Comparison of ENCODE assay signal across 15 cellular contexts in the genomic region with DNA sequence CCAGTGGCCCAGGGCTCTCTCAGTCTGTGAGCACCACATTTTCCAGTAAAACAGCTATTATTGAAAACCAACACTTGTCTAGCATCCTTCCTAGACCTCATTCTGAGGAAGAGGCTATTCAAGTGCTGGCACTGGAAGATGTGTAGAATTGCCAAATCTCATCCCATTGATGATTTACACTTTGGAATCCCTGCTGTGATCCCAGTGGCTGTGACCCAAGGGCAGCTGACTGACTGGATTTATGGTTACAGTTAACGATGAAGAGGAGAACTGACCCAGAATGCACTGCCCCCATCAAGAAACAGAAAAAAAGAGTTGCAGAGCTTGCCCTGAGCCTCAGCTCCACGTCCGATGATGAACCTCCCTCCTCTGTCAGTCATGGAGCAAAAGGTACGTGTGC. TPM values are rescaled to one million over a fixed set of nuclear protein-coding genes. Genes with fewer than 3 reads are reported as not detected.
DNase-seq lines count a peak whose midpoint lies in the region; ATAC-seq and TF ChIP-seq lines count a peak whose summit lies in the region.
"Had no signal": no experiment of that assay in that cellular context is flagged by ENCODE, and none has a peak within 500 bp of the region (broad histone marks: within the 10 kb centered on the region; RNA-seq: fewer than 3 reads in every experiment).

No MANE protein-coding gene starts in this region.

- H3K36me3 Mint-ChIP-seq in CD4-positive, alpha-beta T cell (ENCODE audit: low read depth), result peaks cover 72% of the 10 kb centered on the region
- H3K36me3 Mint-ChIP-seq in activated CD4-positive, alpha-beta memory T cell treated with anti-CD3 and anti-CD28 coated beads, Interleukin-2, amount 10 ng/mL, durations not matched to agents 7 days and 5 days (ENCODE audit: low read depth), result peaks cover 56% of the 10 kb centered on the region

- H4K8ac ChIP-seq in mesenchymal stem cell (ENCODE audit: low read length), result no peak overlapping the region

- H3K4me3 ChIP-seq in ACC112 (ENCODE audit: low read depth, low read length), result peak overlapping the region; percentile 92
- peak overlapping the region in 1 of 2 experiments; percentile 4 for H3K4me3 ChIP-seq in mesenchymal stem cell (ENCODE audit: insufficient read depth in 1 of 2, low read depth in 1 of 2, low read length in 2 of 2)
- H3K4me3 ChIP-seq in gastroesophageal sphincter, result no peak overlapping the region
- no peak overlapping the region for H3K4me3 ChIP-seq in A673 (ENCODE audit: low read depth, low read length, poor library complexity, severe bottlenecking)
- H3K4me3 ChIP-seq: SJSA1 had no signal

- H3K9ac ChIP-seq in mesenchymal stem cell (ENCODE audit: low read length), result peak overlapping the region; percentile 46

- 88% methylated on average over 4 of the region's 4 CpGs for WGBS in mesenchymal stem cell
- 57% methylated on average over 1 to 4 of the region's 4 CpGs for whole genome bisulfite sequencing in gastroesophageal sphincter (ENCODE audit: low coverage in 1 of 2), 2 donors

- H3K36me3 ChIP-seq in ACC112 (ENCODE audit: insufficient read depth, low read length) (peaks cover 21% of the 10 kb centered on the region; the same call in 1 of the 2 replicates), mesenchymal stem cell (ENCODE audit: control insufficient read depth in 1 of 2, insufficient read depth in 2 of 2, low read depth in 1 of 2, low read length in 2 of 2) (peaks cover 6 to 41% of the 10 kb centered on the region in 2 experiments), gastroesophageal sphincter (peaks cover 0 to 51% of the 10 kb centered on the region in 2 donors), A673 (ENCODE audit: insufficient read depth, low read length, poor library complexity, severe bottlenecking) (peaks cover 5% of the 10 kb centered on the region)

- H3K27me3 ChIP-seq in ACC112 (ENCODE audit: insufficient read depth, low read length) (no peaks in the 10 kb centered on the region), mesenchymal stem cell (ENCODE audit: control insufficient read depth in 1 of 2, insufficient read depth in 1 of 2, low read length in 2 of 2) (no peaks in the 10 kb centered on the region), gastroesophageal sphincter (no peaks in the 10 kb centered on the region), A673 (replicated peaks; ENCODE audit: insufficient read depth, low read depth, low read length, poor library complexity) (no peaks in the 10 kb centered on the region)
- H3K27me3 ChIP-seq in CD4-positive, alpha-beta T cell (ENCODE audit: control insufficient read depth, insufficient read depth, low read length), result no peaks in the 10 kb centered on the region
- H3K27me3 ChIP-seq: BLaER1, foreskin keratinocyte, SJSA1 had no signal

- no peak overlapping the region for H2AFZ ChIP-seq in ACC112 (ENCODE audit: low read length, unreplicated experiment)
- H2AFZ ChIP-seq in mesenchymal stem cell (ENCODE audit: low read depth, low read length), result no peak overlapping the region

- intact Hi-C loops in CD4-positive, alpha-beta T cell (cut with DNase I, micrococcal nuclease), result no loop called here
- intact Hi-C loops in A673 (cut with micrococcal nuclease; ENCODE audit: unreplicated experiment), result no loop called here

- CTCF ChIA-PET in CD4-positive, alpha-beta T cell (lab: Charles Lee), result no interaction called here
- CTCF ChIA-PET in activated CD4-positive, alpha-beta memory T cell treated with anti-CD3 and anti-CD28 coated beads, Interleukin-2, amount 10 ng/mL, durations not matched to agents 7 days and 5 days (lab: Charles Lee), result interaction anchor here (1.0 to 1.6 kb wide), 2 partner anchors 22 to 131 kb away, joined by 4 to 6 read pairs; no protein-coding TSS in a partner anchor
- CTCF ChIA-PET in A673 (lab: Charles Lee) (no interaction called here), GM10248 (lab: Yijun Ruan, JAX) (interaction anchor here (1.0 to 1.1 kb wide), 2 partner anchors 8 to 131 kb away, joined by 3 read pairs; no protein-coding TSS in a partner anchor)

- H2BK12ac ChIP-seq in mesenchymal stem cell (ENCODE audit: low read length in 2 of 2), result no peak overlapping the region

- no peak overlapping the region for H3K18ac ChIP-seq in mesenchymal stem cell (ENCODE audit: low read depth in 1 of 2, low read length in 2 of 2)

- H3K4ac ChIP-seq in mesenchymal stem cell (ENCODE audit: low read depth in 1 of 2, low read length in 2 of 2), result no peak overlapping the region

- no peak overlapping the region for H3K14ac ChIP-seq in mesenchymal stem cell (ENCODE audit: low read length in 2 of 2)

- POLR2A ChIA-PET in CD4-positive, alpha-beta T cell (lab: Charles Lee), result no interaction called here
- POLR2A ChIA-PET in activated CD4-positive, alpha-beta memory T cell treated with anti-CD3 and anti-CD28 coated beads, Interleukin-2, amount 10 ng/mL, durations not matched to agents 7 days and 5 days (lab: Charles Lee), result interaction anchor here (0.8 to 1.6 kb wide), 2 partner anchors 21 to 79 kb away, joined by 3 read pairs; no protein-coding TSS in a partner anchor
- POLR2A ChIA-PET in A673 (lab: Charles Lee; ENCODE audit: low non-redundant PET) (no interaction called here), GM10248 (lab: Yijun Ruan, JAX) (no interaction called here)

- no peak overlapping the region for H3K23ac ChIP-seq in mesenchymal stem cell (ENCODE audit: low read length in 2 of 2)

- TF ChIP-seq CTCF in CD4-positive, alpha-beta T cell (IDR thresholded peaks at IDR 0.05), result no peak
- TF ChIP-seq CTCF in gastroesophageal sphincter (IDR thresholded peaks at IDR 0.05) (no peak), A673 (conservative IDR thresholded peaks at IDR 0.05; ENCODE audit: low read depth, low read length) (no peak), GM10248 (IDR thresholded peaks at IDR 0.05; ENCODE audit: control extremely low read depth, extremely low read depth, low read depth, missing control alignments) (no peak)

- no peak overlapping the region for H2AK5ac ChIP-seq in mesenchymal stem cell (ENCODE audit: low read length, severe bottlenecking)

- H3K79me1 ChIP-seq in mesenchymal stem cell (replicated peaks; ENCODE audit: low read length, poor library complexity, severe bottlenecking), result peaks cover 38% of the 10 kb centered on the region

- no peak for ATAC-seq in CD4-positive, alpha-beta T cell (ENCODE audit: poor library complexity)
- no peak for ATAC-seq in gastroesophageal sphincter
- ATAC-seq: foreskin keratinocyte had no signal

- H3K9me3 Mint-ChIP-seq in CD4-positive, alpha-beta T cell, result no peaks in the 10 kb centered on the region
- H3K9me3 Mint-ChIP-seq in activated CD4-positive, alpha-beta memory T cell treated with anti-CD3 and anti-CD28 coated beads, Interleukin-2, amount 10 ng/mL, durations not matched to agents 7 days and 5 days, result no peaks in the 10 kb centered on the region

- DNase-seq in CD4-positive, alpha-beta T cell, result no peak
- no peak for DNase-seq in activated CD4-positive, alpha-beta memory T cell treated with anti-CD3 and anti-CD28 coated beads, Interleukin-2, amount 10 ng/mL, durations not matched to agents 7 days and 5 days
- DNase-seq in mesenchymal stem cell (no peak), A673 (ENCODE audit: low spot score) (no peak), GM10248 (ENCODE audit: extremely low spot score) (no peak)
- DNase-seq: amniotic stem cell, foreskin keratinocyte, KBM-7, NCI-H1436, NCI-H226 had no signal

- peak overlapping the region; percentile 63 for H3K27ac Mint-ChIP-seq in CD4-positive, alpha-beta T cell
- peak overlapping the region; percentile 29 for H3K27ac Mint-ChIP-seq in activated CD4-positive, alpha-beta memory T cell treated with anti-CD3 and anti-CD28 coated beads, Interleukin-2, amount 10 ng/mL, durations not matched to agents 7 days and 5 days

- H2BK15ac ChIP-seq in mesenchymal stem cell (ENCODE audit: low read depth, poor library complexity, severe bottlenecking), result no peak overlapping the region

- H3K4me1 ChIP-seq in ACC112 (ENCODE audit: control insufficient read depth, insufficient read depth, low read length, unreplicated experiment) (peaks cover 32% of the 10 kb centered on the region), mesenchymal stem cell (ENCODE audit: control insufficient read depth, insufficient read depth, low read depth, low read length) (peaks cover 9% of the 10 kb centered on the region), gastroesophageal sphincter (peaks cover 3 to 48% (median 8%) of the 10 kb centered on the region in 3 donors), A673 (ENCODE audit: insufficient read depth, low read length, poor library complexity, severe bottlenecking) (no peaks in the 10 kb centered on the region)
- H3K4me1 ChIP-seq: foreskin keratinocyte had no signal

- H2BK120ac ChIP-seq in mesenchymal stem cell (ENCODE audit: low read depth, low read length), result no peak overlapping the region

- no peak overlapping the region for H3K27ac ChIP-seq in ACC112 (ENCODE audit: low read depth, low read length)
- no peak overlapping the region for H3K27ac ChIP-seq in CD4-positive, alpha-beta T cell (ENCODE audit: low read depth, low read length)
- H3K27ac ChIP-seq in mesenchymal stem cell (ENCODE audit: low read length, poor library complexity, severe bottlenecking), result no peak overlapping the region
- H3K27ac ChIP-seq in gastroesophageal sphincter, result no peak overlapping the region
- no peak overlapping the region for H3K27ac ChIP-seq in A673 (ENCODE audit: low read depth, low read length, poor library complexity, severe bottlenecking)
- H3K27ac ChIP-seq: BLaER1, foreskin keratinocyte, HL-60, SJSA1 had no signal

- peak overlapping the region; percentile 51 for H3K4me3 Mint-ChIP-seq in CD4-positive, alpha-beta T cell
- H3K4me3 Mint-ChIP-seq in activated CD4-positive, alpha-beta memory T cell treated with anti-CD3 and anti-CD28 coated beads, Interleukin-2, amount 10 ng/mL, durations not matched to agents 7 days and 5 days, result peak overlapping the region; percentile 36

- H3K79me2 ChIP-seq in ACC112 (ENCODE audit: control insufficient read depth, insufficient read depth, low read length, unreplicated experiment), result peaks cover 62% of the 10 kb centered on the region

- no peak overlapping the region for H4K91ac ChIP-seq in mesenchymal stem cell (ENCODE audit: low read length)

- no peak for TF ChIP-seq EP300 in gastroesophageal sphincter (IDR thresholded peaks at IDR 0.05)

- no TSS peak for BruUV-seq in A673 (replicated peaks; lab: Mats Ljungman, UMichigan)

- H3K9me3 ChIP-seq in CD4-positive, alpha-beta T cell (ENCODE audit: control insufficient read depth, low read length), result no peaks in the 10 kb centered on the region
- H3K9me3 ChIP-seq in mesenchymal stem cell (ENCODE audit: control insufficient read depth, low read length) (no peaks in the 10 kb centered on the region), gastroesophageal sphincter (no peaks in the 10 kb centered on the region), A673 (ENCODE audit: low read depth, low read length, poor library complexity, severe bottlenecking) (no peaks in the 10 kb centered on the region)
- H3K9me3 ChIP-seq: BLaER1, SJSA1 had no signal

- peaks cover 64% of the 10 kb centered on the region for H3K4me1 Mint-ChIP-seq in CD4-positive, alpha-beta T cell (ENCODE audit: low read depth)
- H3K4me1 Mint-ChIP-seq in activated CD4-positive, alpha-beta memory T cell treated with anti-CD3 and anti-CD28 coated beads, Interleukin-2, amount 10 ng/mL, durations not matched to agents 7 days and 5 days, result peaks cover 51% of the 10 kb centered on the region

- no peaks in the 10 kb centered on the region for H3K27me3 Mint-ChIP-seq in CD4-positive, alpha-beta T cell
- no peaks in the 10 kb centered on the region for H3K27me3 Mint-ChIP-seq in activated CD4-positive, alpha-beta memory T cell treated with anti-CD3 and anti-CD28 coated beads, Interleukin-2, amount 10 ng/mL, durations not matched to agents 7 days and 5 days

- no peak for TF ChIP-seq POLR2A in gastroesophageal sphincter (IDR thresholded peaks at IDR 0.05)

- H3K4me2 ChIP-seq in mesenchymal stem cell (ENCODE audit: low read length, poor library complexity, severe bottlenecking), result no peak overlapping the region

- H2BK5ac ChIP-seq in mesenchymal stem cell (ENCODE audit: low read depth, low read length, poor library complexity, severe bottlenecking), result no peak overlapping the region

RNA-seq across cellular contexts. Expression of a gene that starts 2.4 kb away (rescaled TPM):
- 10 to 100 TPM; 79.7 to 80.3 TPM for total RNA-seq in CD4-positive, alpha-beta T cell
- 10 to 100 TPM; 97.7 to 99.7 TPM for total RNA-seq in activated CD4-positive, alpha-beta memory T cell treated with anti-CD3 and anti-CD28 coated beads, Interleukin-2, amount 10 ng/mL, durations not matched to agents 7 days and 5 days
- 12.7 TPM for polyA plus RNA-seq in mesenchymal stem cell (2013, experiment 1 of 2)
- polyA plus RNA-seq in mesenchymal stem cell (2013, experiment 2 of 2), result 13.0 TPM
- total RNA-seq in gastroesophageal sphincter (10 to 100 TPM; 35.1 to 49.2 (median 41.4) TPM), A673 (2021) (32.3 and 35.8 TPM in 2 replicates)

Comparison
In these comparisons a context has a peak if more than half of its experiments do, and no peak if none do; other contexts are left out.
1. CTCF ChIA-PET loops: an anchor here in activated CD4-positive, alpha-beta memory T cell treated with anti-CD3 and anti-CD28 coated beads, Interleukin-2, amount 10 ng/mL, durations not matched to agents 7 days and 5 days (1.0 to 1.6 kb wide) and GM10248 (1.0 to 1.1 kb wide); none called in CD4-positive, alpha-beta T cell and A673.